In the genomic region with DNA sequence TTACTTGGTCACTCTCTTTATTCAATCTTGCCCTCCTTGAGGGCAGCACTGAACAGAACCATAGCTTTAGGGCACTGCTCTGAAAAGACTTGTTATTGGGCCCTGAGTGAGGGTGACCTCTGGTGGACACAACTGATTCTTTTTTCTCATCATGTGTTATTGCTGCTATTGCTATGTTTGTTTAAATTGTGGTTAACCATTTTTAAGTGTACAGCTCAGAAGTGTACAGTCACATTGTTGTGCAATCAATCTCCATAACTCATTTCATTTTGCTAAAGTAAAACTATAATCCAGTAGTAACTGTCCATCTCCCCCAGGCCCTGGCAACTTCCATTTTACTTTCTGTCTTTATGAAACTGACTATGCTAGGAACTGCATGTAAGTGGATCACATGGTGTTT, we compare ENCODE assay signal across 8 cellular contexts.
DNase-seq lines count a peak whose midpoint lies in the region; ATAC-seq and TF ChIP-seq lines count a peak whose summit lies in the region.

No MANE protein-coding gene starts in this region.

- CTCF ChIA-PET in MCF 10A (lab: Yijun Ruan, JAX) = interaction anchor here (0.5 to 4.0 kb wide), 62 partner anchors 8 to 1333 kb away, joined by 3 to 43 read pairs (median 3); no protein-coding TSS in a partner anchor

- H3K4me1 ChIP-seq in breast epithelium = no peaks in the 10 kb centered on the region

- H3K4me3 ChIP-seq in breast epithelium = no peak overlapping the region

- no peak for TF ChIP-seq POLR2A in breast epithelium (IDR thresholded peaks at IDR 0.05)

- ATAC-seq in GM21825 (IDR thresholded peaks at IDR 0.05; ENCODE audit: unreplicated experiment) = peak; percentile 53
- ATAC-seq in T-helper 17 cell = peak; percentile 47

- POLR2A ChIA-PET in MCF 10A (lab: Yijun Ruan, JAX) = interaction anchor here (0.8 to 2.1 kb wide), 7 partner anchors 14 to 1242 kb away, joined by 3 to 6 read pairs (median 4); no protein-coding TSS in a partner anchor

- H3K27ac Mint-ChIP-seq in MCF 10A (ENCODE audit: low read depth, unreplicated experiment) (peak overlapping the region; percentile 4), T-helper 17 cell (no peak overlapping the region)

- no peaks in the 10 kb centered on the region for H3K36me3 ChIP-seq in breast epithelium

- no peaks in the 10 kb centered on the region for H3K9me3 ChIP-seq in breast epithelium
- H3K9me3 ChIP-seq in T-helper 17 cell (ENCODE audit: control insufficient read depth, low read length, poor library complexity, severe bottlenecking) = no peaks in the 10 kb centered on the region

- H3K27ac ChIP-seq in breast epithelium = no peak overlapping the region

- DNase-seq in MCF 10A (ENCODE audit: unreplicated experiment) = peak; percentile 87
- no peak for DNase-seq in breast epithelium (ENCODE audit: low spot score in 2 of 2)
- DNase-seq in HUDEP-2 (lab: John Stamatoyannopoulos, UW; ENCODE audit: unreplicated experiment in 76 of 76) = peak in 44 of 76 experiments; percentile 1 to 66 (median 26)
- no peak for DNase-seq in T-helper 17 cell
- DNase-seq in germinal center (ENCODE audit: low spot score) = peak; percentile 5
- peak; percentile 19 for DNase-seq in putamen (ENCODE audit: low spot score)
- DNase-seq in NCI-H187 treated with DMSO at 0.1 percent for 48 hours (lab: John Stamatoyannopoulos, UW) = no peak

- H3K27me3 ChIP-seq in breast epithelium = no peaks in the 10 kb centered on the region

- no peak overlapping the region for H3K4me3 Mint-ChIP-seq in MCF 10A (ENCODE audit: unreplicated experiment)
- no peak overlapping the region for H3K4me3 Mint-ChIP-seq in T-helper 17 cell

- H3K27me3 Mint-ChIP-seq in MCF 10A (ENCODE audit: insufficient read depth, unreplicated experiment) (no peaks in the 10 kb centered on the region), T-helper 17 cell (no peaks in the 10 kb centered on the region)

- no peaks in the 10 kb centered on the region for H3K9me3 Mint-ChIP-seq in MCF 10A (ENCODE audit: unreplicated experiment)

- H3K4me1 Mint-ChIP-seq in MCF 10A (ENCODE audit: insufficient read depth, unreplicated experiment) (peaks cover 17% of the 10 kb centered on the region), T-helper 17 cell (peaks cover 3% of the 10 kb centered on the region)

- intact Hi-C loops in MCF 10A (cut with micrococcal nuclease) (loop anchor here (1.0 to 10.0 kb wide), 6 partner anchors 237 to 1239 kb away; a partner anchor contains a TSS), breast epithelium (cut with DNase I; ENCODE audit: low total_unique reads) (no loop called here)

- peak; percentile 72 for TF ChIP-seq CTCF in MCF 10A (IDR thresholded peaks at IDR 0.05; ENCODE audit: unreplicated experiment)
- TF ChIP-seq CTCF in breast epithelium (IDR thresholded peaks at IDR 0.05) = peak in 1 of 3 donors; percentile 44

- H3K36me3 Mint-ChIP-seq in MCF 10A (ENCODE audit: insufficient read depth, unreplicated experiment) (peaks cover 6% of the 10 kb centered on the region), T-helper 17 cell (ENCODE audit: low read depth) (no peaks in the 10 kb centered on the region)

- no TSS peak for BruUV-seq in MCF 10A (replicated peaks; lab: Mats Ljungman, UMichigan)

Comparison
In these comparisons a context has a peak if more than half of its experiments do, and no peak if none do; other contexts are left out.
1. DNase-seq: peak in MCF 10A (single experiment), HUDEP-2 (44 of 76), germinal center (single experiment) and putamen (single experiment); none in breast epithelium (0 of 2), T-helper 17 cell (0 of 3) and NCI-H187 treated with DMSO at 0.1 percent for 48 hours (single experiment).